1 cellular context compared by ENCODE assay signal in the genomic region with DNA sequence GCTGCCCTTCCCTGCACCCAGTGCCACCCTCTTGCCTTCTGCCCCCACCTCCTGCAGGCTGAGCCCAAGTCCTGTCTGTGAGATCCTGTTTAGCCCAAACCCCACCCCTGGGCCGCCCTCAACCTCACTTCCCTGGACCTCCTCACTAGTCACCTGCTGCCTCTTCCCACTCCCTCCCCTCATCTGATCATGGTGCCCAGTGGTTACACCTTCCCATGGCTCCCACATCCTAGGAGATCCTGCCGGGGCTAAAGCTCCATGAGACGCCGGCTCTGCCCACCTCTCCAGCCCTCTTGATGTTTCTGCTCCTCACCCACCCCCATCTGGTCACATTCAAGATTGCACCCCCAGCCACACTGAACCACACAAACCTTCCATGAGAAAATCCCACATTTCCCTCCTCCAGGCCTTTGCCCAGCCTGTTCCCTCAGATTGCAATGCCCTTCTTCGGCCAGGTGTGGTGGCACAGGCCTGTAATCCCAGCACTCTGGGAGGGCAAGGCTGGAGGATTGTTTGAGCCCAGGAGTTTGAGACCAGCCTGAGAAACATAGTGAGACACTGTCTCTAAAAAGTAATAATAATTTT.
TF ChIP-seq lines count a peak whose summit lies in the region.

No MANE protein-coding gene starts in this region.

TF ChIP-seq in liver, 16 proteins besides CTCF, POLR2A, EP300 and RAD21 (continued from another document):
- TF ChIP-seq, protein P1, sequence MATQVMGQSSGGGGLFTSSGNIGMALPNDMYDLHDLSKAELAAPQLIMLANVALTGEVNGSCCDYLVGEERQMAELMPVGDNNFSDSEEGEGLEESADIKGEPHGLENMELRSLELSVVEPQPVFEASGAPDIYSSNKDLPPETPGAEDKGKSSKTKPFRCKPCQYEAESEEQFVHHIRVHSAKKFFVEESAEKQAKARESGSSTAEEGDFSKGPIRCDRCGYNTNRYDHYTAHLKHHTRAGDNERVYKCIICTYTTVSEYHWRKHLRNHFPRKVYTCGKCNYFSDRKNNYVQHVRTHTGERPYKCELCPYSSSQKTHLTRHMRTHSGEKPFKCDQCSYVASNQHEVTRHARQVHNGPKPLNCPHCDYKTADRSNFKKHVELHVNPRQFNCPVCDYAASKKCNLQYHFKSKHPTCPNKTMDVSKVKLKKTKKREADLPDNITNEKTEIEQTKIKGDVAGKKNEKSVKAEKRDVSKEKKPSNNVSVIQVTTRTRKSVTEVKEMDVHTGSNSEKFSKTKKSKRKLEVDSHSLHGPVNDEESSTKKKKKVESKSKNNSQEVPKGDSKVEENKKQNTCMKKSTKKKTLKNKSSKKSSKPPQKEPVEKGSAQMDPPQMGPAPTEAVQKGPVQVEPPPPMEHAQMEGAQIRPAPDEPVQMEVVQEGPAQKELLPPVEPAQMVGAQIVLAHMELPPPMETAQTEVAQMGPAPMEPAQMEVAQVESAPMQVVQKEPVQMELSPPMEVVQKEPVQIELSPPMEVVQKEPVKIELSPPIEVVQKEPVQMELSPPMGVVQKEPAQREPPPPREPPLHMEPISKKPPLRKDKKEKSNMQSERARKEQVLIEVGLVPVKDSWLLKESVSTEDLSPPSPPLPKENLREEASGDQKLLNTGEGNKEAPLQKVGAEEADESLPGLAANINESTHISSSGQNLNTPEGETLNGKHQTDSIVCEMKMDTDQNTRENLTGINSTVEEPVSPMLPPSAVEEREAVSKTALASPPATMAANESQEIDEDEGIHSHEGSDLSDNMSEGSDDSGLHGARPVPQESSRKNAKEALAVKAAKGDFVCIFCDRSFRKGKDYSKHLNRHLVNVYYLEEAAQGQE (IDR thresholded peaks at IDR 0.05), result no peak
- no peak for TF ChIP-seq SP1 (IDR thresholded peaks at IDR 0.05)
- no peak for TF ChIP-seq HNF4G (IDR thresholded peaks at IDR 0.05)
- TF ChIP-seq FOXA2 (IDR thresholded peaks at IDR 0.05), result no peak
- no peak for TF ChIP-seq GABPA (IDR thresholded peaks at IDR 0.05 in 1 of 2, conservative IDR thresholded peaks at IDR 0.05 in 1 of 2)
- no peak for TF ChIP-seq TAF1 (conservative IDR thresholded peaks at IDR 0.05)
- no peak for TF ChIP-seq YY1 (IDR thresholded peaks at IDR 0.05)
TF ChIP-seq in liver: peak in this region for 0.
